19 cellular contexts compared by ENCODE assay signal in genomic region chr12:115473257-115473956, GRCh38.
DNase-seq lines count a peak whose midpoint lies in the region; ATAC-seq and TF ChIP-seq lines count a peak whose summit lies in the region.
"Had no signal": no experiment of that assay in that cellular context is flagged by ENCODE, and none has a peak within 500 bp of the region (broad histone marks: within the 10 kb centered on the region; RNA-seq: fewer than 3 reads in every experiment).

No MANE protein-coding gene starts in this region.

- POLR2A ChIA-PET in PC-3 (lab: Charles Lee; ENCODE audit: unreplicated experiment), result no interaction called here
- POLR2A ChIA-PET in T-cell (lab: Charles Lee), result no interaction called here

- H3K4me3 ChIP-seq in PC-3 (ENCODE audit: low read length), result no peak overlapping the region
- H3K4me3 ChIP-seq: A549 had no signal

- no peaks in the 10 kb centered on the region for H4K20me1 ChIP-seq in PC-3 (ENCODE audit: low read length)

- H3K36me3 ChIP-seq in PC-3 (ENCODE audit: low read depth, low read length), result no peaks in the 10 kb centered on the region

- no TSS peak for BruUV-seq in PC-3 (replicated peaks; lab: Mats Ljungman, UMichigan)

- H3K27me3 ChIP-seq in PC-3 (ENCODE audit: low read length), result no peaks in the 10 kb centered on the region

- H3K27me3 Mint-ChIP-seq in osteocyte (ENCODE audit: unreplicated experiment), result peaks cover 6% of the 10 kb centered on the region
- H3K27me3 Mint-ChIP-seq in T-cell, result no peaks in the 10 kb centered on the region

- H2AFZ ChIP-seq in PC-3 (ENCODE audit: low read length), result no peak overlapping the region

- H3K4me1 ChIP-seq in PC-3 (ENCODE audit: insufficient read depth, low read length), result peaks cover 11% of the 10 kb centered on the region
- H3K4me1 ChIP-seq: A549 had no signal

- no peak overlapping the region for H3K4me3 Mint-ChIP-seq in osteocyte (ENCODE audit: unreplicated experiment)
- no peak overlapping the region for H3K4me3 Mint-ChIP-seq in T-cell
- H3K4me3 Mint-ChIP-seq: CD14-positive monocyte had no signal

- no peaks in the 10 kb centered on the region for H3F3A ChIP-seq in PC-3 (ENCODE audit: low read length, unreplicated experiment)

- H3K79me2 ChIP-seq in PC-3 (ENCODE audit: low read length), result no peaks in the 10 kb centered on the region

- no peaks in the 10 kb centered on the region for H3K9me2 ChIP-seq in PC-3 (replicated peaks; ENCODE audit: low read length)

- H3K27ac Mint-ChIP-seq in osteocyte (ENCODE audit: unreplicated experiment), result no peak overlapping the region
- H3K27ac Mint-ChIP-seq in T-cell, result no peak overlapping the region
- H3K27ac Mint-ChIP-seq: CD14-positive monocyte had no signal

- peak; percentile 74 for ATAC-seq in PC-3
- ATAC-seq in T-cell (replicated peaks in 1 of 4), result no peak
- ATAC-seq: A549 had no signal

- H3K9ac ChIP-seq in PC-3 (ENCODE audit: low read length), result no peak overlapping the region

- H3K27ac ChIP-seq in PC-3 (ENCODE audit: low read length), result no peak overlapping the region
- H3K27ac ChIP-seq: A549, HL-60, RWPE1 had no signal

- H3K4me2 ChIP-seq in PC-3 (ENCODE audit: low read length), result peak overlapping the region; percentile 33
- H3K4me2 ChIP-seq: A549 had no signal

- H3K9me3 Mint-ChIP-seq in osteocyte (ENCODE audit: unreplicated experiment), result peaks cover 5% of the 10 kb centered on the region
- H3K9me3 Mint-ChIP-seq in T-cell, result peaks cover 10 to 17% (median 10%) of the 10 kb centered on the region in 3 donors

- H3K4me1 Mint-ChIP-seq in osteocyte (ENCODE audit: unreplicated experiment), result no peaks in the 10 kb centered on the region
- H3K4me1 Mint-ChIP-seq in T-cell, result no peaks in the 10 kb centered on the region
- H3K4me1 Mint-ChIP-seq: CD14-positive monocyte had no signal

- DNase-seq in NCI-H345 (lab: John Stamatoyannopoulos, UW) (peak; percentile 19), NCI-H345 treated with DMSO at 0.1 percent for 48 hours (lab: John Stamatoyannopoulos, UW; ENCODE audit: unreplicated experiment) (no peak), LoVo (ENCODE audit: low spot score) (peak; percentile 56), PC-3 (peak; percentile 89), osteocyte (ENCODE audit: extremely low spot score, unreplicated experiment) (peak; percentile 36), T-cell (no peak), NOMO-1 treated with dmso at 0.1 percent for 144 hours (lab: John Stamatoyannopoulos, UW; ENCODE audit: unreplicated experiment) (no peak), NCI-H187 (lab: John Stamatoyannopoulos, UW) (no peak)
- DNase-seq: Caco-2, DMS79, KG1, NCI-H1417, NCI-H2081, NCI-H524, OCI-M1 had no signal

- CTCF ChIA-PET in PC-3 (lab: Charles Lee) (no interaction called here), T-cell (lab: Charles Lee) (interaction anchor here in 1 of 2 donors (0.7 kb wide), 1 partner anchor 15 kb away, joined by 3 read pairs; no protein-coding TSS in a partner anchor)

- no peaks in the 10 kb centered on the region for H3K36me3 Mint-ChIP-seq in osteocyte (ENCODE audit: unreplicated experiment)
- H3K36me3 Mint-ChIP-seq in T-cell, result no peaks in the 10 kb centered on the region
- H3K36me3 Mint-ChIP-seq: CD14-positive monocyte had no signal

- H3K9me3 ChIP-seq in PC-3 (ENCODE audit: low read length), result no peaks in the 10 kb centered on the region
- H3K9me3 ChIP-seq: A549, Caco-2 had no signal

- TF ChIP-seq CTCF in PC-3 (conservative IDR thresholded peaks at IDR 0.05; ENCODE audit: low read depth, low read length), result no peak
- TF ChIP-seq CTCF in osteocyte (IDR thresholded peaks at IDR 0.05), result no peak

- intact Hi-C loops in PC-3 (cut with micrococcal nuclease), result no loop called here

Comparison
In these comparisons a context has a peak if more than half of its experiments do, and no peak if none do; other contexts are left out.
1. DNase-seq: peak in NCI-H345 (single experiment), LoVo (single experiment), PC-3 (single experiment) and osteocyte (single experiment); none in NCI-H345 treated with DMSO at 0.1 percent for 48 hours (single experiment), T-cell (0 of 34), NOMO-1 treated with dmso at 0.1 percent for 144 hours (single experiment) and NCI-H187 (0 of 2).